In genomic region chr18:79542213-79542612, GRCh38 we compare ENCODE assay signal across 21 cellular contexts.
DNase-seq lines count a peak whose midpoint lies in the region; ATAC-seq and TF ChIP-seq lines count a peak whose summit lies in the region.
"Had no signal": no experiment of that assay in that cellular context is flagged by ENCODE, and none has a peak within 500 bp of the region (broad histone marks: within the 10 kb centered on the region; RNA-seq: fewer than 3 reads in every experiment).

No MANE protein-coding gene starts in this region.

- no peaks in the 10 kb centered on the region for H3K4me1 ChIP-seq in endodermal cell (ENCODE audit: control insufficient read depth, insufficient read depth, low read length)
- H3K4me1 ChIP-seq: Caco-2 had no signal

- H3K27ac ChIP-seq in caudate nucleus (ENCODE audit: low read depth, low read length) (peak overlapping the region; percentile 94), endodermal cell (ENCODE audit: low read depth, low read length) (no peak overlapping the region), temporal lobe (ENCODE audit: low read depth, low read length) (peak overlapping the region; percentile 99)
- H3K27ac ChIP-seq: 22Rv1, BLaER1, C4-2B, GM23248 had no signal

- no peaks in the 10 kb centered on the region for H3K36me3 ChIP-seq in endodermal cell (ENCODE audit: control insufficient read depth, insufficient read depth, low read length)
- H3K36me3 ChIP-seq: BLaER1 had no signal

- no peak overlapping the region for H3K9ac ChIP-seq in endodermal cell (ENCODE audit: extremely low read depth, low read length, poor library complexity, severe bottlenecking)
- H3K9ac ChIP-seq: BLaER1, GM23248 had no signal

- H3K27ac Mint-ChIP-seq in T-helper 2 cell treated with Interferon-gamma antibody and Interleukin-4, amounts not matched to agents 5 μg/mL and 100 μg/mL, for 36 hours = peak overlapping the region; percentile 14
- H3K27ac Mint-ChIP-seq in endodermal cell = no peak overlapping the region
- H3K27ac Mint-ChIP-seq: B cell; CD4-positive, CD25-positive, alpha-beta regulatory T cell; CD8-positive, alpha-beta T cell; H9; HFFc6 had no signal

- no peak overlapping the region for H3K4me3 ChIP-seq in endodermal cell (ENCODE audit: low read length)
- H3K4me3 ChIP-seq: BLaER1, GM23248 had no signal

- no peaks in the 10 kb centered on the region for H3K4me1 Mint-ChIP-seq in T-helper 2 cell treated with Interferon-gamma antibody and Interleukin-4, amounts not matched to agents 5 μg/mL and 100 μg/mL, for 36 hours (ENCODE audit: low read depth)
- no peaks in the 10 kb centered on the region for H3K4me1 Mint-ChIP-seq in endodermal cell
- H3K4me1 Mint-ChIP-seq: B cell; CD4-positive, CD25-positive, alpha-beta regulatory T cell; H9 had no signal

- H3K27me3 ChIP-seq in endodermal cell (ENCODE audit: control insufficient read depth, insufficient read depth, low read length, poor library complexity, severe bottlenecking) = no peaks in the 10 kb centered on the region

- no peaks in the 10 kb centered on the region for H3K36me3 Mint-ChIP-seq in T-helper 2 cell treated with Interferon-gamma antibody and Interleukin-4, amounts not matched to agents 5 μg/mL and 100 μg/mL, for 36 hours (ENCODE audit: low read depth)
- peaks cover 2% of the 10 kb centered on the region for H3K36me3 Mint-ChIP-seq in endodermal cell (ENCODE audit: low read depth)
- H3K36me3 Mint-ChIP-seq: CD8-positive, alpha-beta T cell had no signal

- 86 to 96% methylated on average over 2 of the region's 2 CpGs for WGBS in endodermal cell (ENCODE audit: insufficient coverage in 1 of 2, insufficient read length in 1 of 2), 2 experiments

- H3K9me3 ChIP-seq in endodermal cell (ENCODE audit: control insufficient read depth, low read length) = peaks cover 10% of the 10 kb centered on the region
- H3K9me3 ChIP-seq: Caco-2 had no signal

- TF ChIP-seq CTCF in endodermal cell (conservative IDR thresholded peaks at IDR 0.05) = no peak

- ATAC-seq in GM18502 (IDR thresholded peaks at IDR 0.05; ENCODE audit: poor library complexity, unreplicated experiment) (no peak), HG03135 (IDR thresholded peaks at IDR 0.05; ENCODE audit: unreplicated experiment) (no peak)
- ATAC-seq in activated CD4-positive, CD25-positive, alpha-beta regulatory T cell treated with anti-CD3 and anti-CD28 coated beads, Interleukin-2, amount 50 U/mL, for 24 hours = no peak
- ATAC-seq: CD8-positive, alpha-beta T cell; HCT116 had no signal

- peaks cover 10% of the 10 kb centered on the region for H3K9me3 Mint-ChIP-seq in T-helper 2 cell treated with Interferon-gamma antibody and Interleukin-4, amounts not matched to agents 5 μg/mL and 100 μg/mL, for 36 hours
- H3K9me3 Mint-ChIP-seq in endodermal cell = peaks cover 28% of the 10 kb centered on the region
- H3K9me3 Mint-ChIP-seq: CD8-positive, alpha-beta T cell had no signal

- no peaks in the 10 kb centered on the region for H3K27me3 Mint-ChIP-seq in T-helper 2 cell treated with Interferon-gamma antibody and Interleukin-4, amounts not matched to agents 5 μg/mL and 100 μg/mL, for 36 hours (ENCODE audit: low read depth)
- H3K27me3 Mint-ChIP-seq in endodermal cell (ENCODE audit: insufficient read depth) = peaks cover 3% of the 10 kb centered on the region
- H3K27me3 Mint-ChIP-seq: B cell; CD4-positive, CD25-positive, alpha-beta regulatory T cell had no signal

- no peak for DNase-seq in T-helper 2 cell treated with Interferon-gamma antibody and Interleukin-4, amounts not matched to agents 5 μg/mL and 100 μg/mL, for 36 hours (ENCODE audit: low spot score)
- DNase-seq in T-helper 2 cell = no peak
- no peak for DNase-seq in caudate nucleus (lab: John Stamatoyannopoulos, UW)
- peak; percentile 1 for DNase-seq in endodermal cell
- DNase-seq: Caco-2; CD4-positive, CD25-positive, alpha-beta regulatory T cell; CD8-positive, alpha-beta T cell; DMS153; DND-41; GM23248; H9; HFFc6 had no signal

- H3K4me3 Mint-ChIP-seq in T-helper 2 cell treated with Interferon-gamma antibody and Interleukin-4, amounts not matched to agents 5 μg/mL and 100 μg/mL, for 36 hours = no peak overlapping the region
- no peak overlapping the region for H3K4me3 Mint-ChIP-seq in endodermal cell
- H3K4me3 Mint-ChIP-seq: B cell; CD4-positive, CD25-positive, alpha-beta regulatory T cell; CD8-positive, alpha-beta T cell; H9; HFFc6 had no signal
